In genomic region chr7:63047546-63047945, GRCh38 we compare ENCODE assay signal across 17 cellular contexts.
DNase-seq lines count a peak whose midpoint lies in the region; ATAC-seq and TF ChIP-seq lines count a peak whose summit lies in the region.
"Had no signal": no experiment of that assay in that cellular context is flagged by ENCODE, and none has a peak within 500 bp of the region (broad histone marks: within the 10 kb centered on the region; RNA-seq: fewer than 3 reads in every experiment).

No MANE protein-coding gene starts in this region.

- peaks cover 63% of the 10 kb centered on the region for H3K9me3 Mint-ChIP-seq in chondrocyte (ENCODE audit: low read depth)

- DNase-seq in chondrocyte (ENCODE audit: low spot score), result peak; percentile 85
- DNase-seq in mesenteric fat pad (ENCODE audit: low spot score), result peak; percentile 64
- peak; percentile 13 for DNase-seq in sciatic nerve (ENCODE audit: low spot score)
- no peak for DNase-seq in activated gamma-delta T cell treated with Interleukin-2 at 50 U/mL for 16 hours
- DNase-seq in DMS153 (lab: John Stamatoyannopoulos, UW), result no peak
- DNase-seq: 8988T; ACHN; BE2C; C1 segment of cervical spinal cord; CD4-positive, alpha-beta memory T cell; CD4-positive, CD25-positive, alpha-beta regulatory T cell; CD8-positive, alpha-beta memory T cell; COR-L47; DMS 273 treated with DMSO at 0.1 percent for 48 hours; DMS79 treated with DMSO at 0.1 percent for 48 hours; GF-D8 had no signal

- H3K27me3 Mint-ChIP-seq in chondrocyte (ENCODE audit: low read depth), result no peaks in the 10 kb centered on the region
- H3K27me3 Mint-ChIP-seq: CD4-positive, alpha-beta memory T cell; CD4-positive, CD25-positive, alpha-beta regulatory T cell; CD8-positive, alpha-beta memory T cell had no signal

- ATAC-seq in sciatic nerve, result no peak

- no peak overlapping the region for H3K4me3 Mint-ChIP-seq in chondrocyte (ENCODE audit: unreplicated experiment)
- H3K4me3 Mint-ChIP-seq: CD14-positive monocyte; CD4-positive, alpha-beta memory T cell; CD4-positive, CD25-positive, alpha-beta regulatory T cell; CD8-positive, alpha-beta memory T cell had no signal

- no peak overlapping the region for H3K27ac Mint-ChIP-seq in chondrocyte (ENCODE audit: unreplicated experiment)
- H3K27ac Mint-ChIP-seq: CD4-positive, CD25-positive, alpha-beta regulatory T cell; CD8-positive, alpha-beta memory T cell had no signal

- peaks cover 3% of the 10 kb centered on the region for H3K36me3 Mint-ChIP-seq in chondrocyte (ENCODE audit: low read depth)
- H3K36me3 Mint-ChIP-seq: CD14-positive monocyte; CD4-positive, alpha-beta memory T cell; CD4-positive, CD25-positive, alpha-beta regulatory T cell had no signal

- no peak for TF ChIP-seq CTCF in chondrocyte (IDR thresholded peaks at IDR 0.05)

- H3K4me1 Mint-ChIP-seq in chondrocyte (ENCODE audit: low read depth), result no peaks in the 10 kb centered on the region
- H3K4me1 Mint-ChIP-seq: CD14-positive monocyte; CD4-positive, alpha-beta memory T cell; CD4-positive, CD25-positive, alpha-beta regulatory T cell; CD8-positive, alpha-beta memory T cell had no signal

- intact Hi-C loops in sciatic nerve (cut with DNase I), result no loop called here

Comparison
In these comparisons a context has a peak if more than half of its experiments do, and no peak if none do; other contexts are left out.
1. DNase-seq: peak in chondrocyte (single experiment), mesenteric fat pad (single experiment) and sciatic nerve (single experiment); none in activated gamma-delta T cell treated with Interleukin-2 at 50 U/mL for 16 hours (single experiment) and DMS153 (single experiment).